In genomic region chr6:130617658-130618057, GRCh38 we compare ENCODE assay signal across 26 cellular contexts.
"Had no signal": no experiment of that assay in that cellular context is flagged by ENCODE, and none has a peak within 500 bp of the region (broad histone marks: within the 10 kb centered on the region; RNA-seq: fewer than 3 reads in every experiment).

No MANE protein-coding gene starts in this region.

- H3K4me1 Mint-ChIP-seq: activated B cell treated with CpG ODN at 0.5 μM for 24 hours, neural crest cell had no signal

- ATAC-seq: activated CD8-positive, alpha-beta memory T cell treated with anti-CD3 and anti-CD28 coated beads, Interleukin-2, amount 10 ng/mL, durations not matched to agents 7 days and 5 days; activated CD8-positive, alpha-beta T cell treated with anti-CD3 and anti-CD28 coated beads, Interleukin-2, amount 10 ng/mL, durations not matched to agents 7 days and 5 days; activated naive CD8-positive, alpha-beta T cell treated with anti-CD3 and anti-CD28 coated beads, Interleukin-2, amount 50 U/mL, for 24 hours; gastrocnemius medialis; left colon; naive thymus-derived CD8-positive, alpha-beta T cell; T-helper 17 cell had no signal

- H3K27me3 Mint-ChIP-seq: activated B cell treated with CpG ODN at 0.5 μM for 24 hours; activated CD8-positive, alpha-beta memory T cell treated with anti-CD3 and anti-CD28 coated beads, Interleukin-2, amount 10 ng/mL, durations not matched to agents 7 days and 5 days; activated naive CD4-positive, alpha-beta T cell treated with anti-CD3 and anti-CD28 coated beads, Interleukin-2, amount 50 U/mL, for 24 hours; activated naive CD8-positive, alpha-beta T cell treated with anti-CD3 and anti-CD28 coated beads, Interleukin-2, amount 50 U/mL, for 24 hours; naive thymus-derived CD8-positive, alpha-beta T cell; T-helper 17 cell had no signal

- H3K27me3 ChIP-seq: breast epithelium, esophagus muscularis mucosa, gastrocnemius medialis, right atrium auricular region, tibial nerve had no signal

- H3K36me3 Mint-ChIP-seq: activated naive CD4-positive, alpha-beta T cell treated with anti-CD3 and anti-CD28 coated beads, Interleukin-2, amount 50 U/mL, for 24 hours; naive thymus-derived CD8-positive, alpha-beta T cell had no signal

- H3K27ac Mint-ChIP-seq: activated B cell treated with CpG ODN at 0.5 μM for 24 hours; activated CD8-positive, alpha-beta memory T cell treated with anti-CD3 and anti-CD28 coated beads, Interleukin-2, amount 10 ng/mL, durations not matched to agents 7 days and 5 days; activated CD8-positive, alpha-beta T cell treated with anti-CD3 and anti-CD28 coated beads, Interleukin-2, amount 10 ng/mL, durations not matched to agents 7 days and 5 days; activated naive CD4-positive, alpha-beta T cell treated with anti-CD3 and anti-CD28 coated beads, Interleukin-2, amount 50 U/mL, for 24 hours; activated naive CD8-positive, alpha-beta T cell treated with anti-CD3 and anti-CD28 coated beads, Interleukin-2, amount 50 U/mL, for 24 hours; activated T-helper 2 cell treated with anti-CD3 and anti-CD28 coated beads, Interferon-gamma antibody, Interleukin-2, Interleukin-4, amounts not matched to agents 10 μg/mL and 5 μg/mL and 100 μg/mL, durations not matched to agents 14 hours and 24 hours and 36 hours; endodermal cell; naive thymus-derived CD8-positive, alpha-beta T cell; T-helper 17 cell had no signal

- DNase-seq: activated B cell treated with CpG ODN at 0.5 μM for 24 hours; activated CD4-positive, alpha-beta T cell treated with anti-CD3 and anti-CD28 coated beads, Interleukin-2, amount 50 U/mL, for 1 hour; activated CD8-positive, alpha-beta memory T cell treated with anti-CD3 and anti-CD28 coated beads, Interleukin-2, amount 10 ng/mL, durations not matched to agents 7 days and 5 days; activated CD8-positive, alpha-beta T cell treated with anti-CD3 and anti-CD28 coated beads, Interleukin-2, amount 10 ng/mL, durations not matched to agents 7 days and 5 days; activated naive CD8-positive, alpha-beta T cell treated with anti-CD3 and anti-CD28 coated beads, Interleukin-2, amount 50 U/mL, for 24 hours; activated T-cell treated with anti-CD3 and anti-CD28 coated beads, Interleukin-2, amount 50 U/mL, for 48 hours; central memory CD4-positive, alpha-beta T cell; endodermal cell; gastrocnemius medialis; glutamatergic neuron; left colon; naive thymus-derived CD8-positive, alpha-beta T cell; occipital lobe; stimulated activated CD4-positive, alpha-beta T cell treated with anti-CD3 and anti-CD28 coated beads, Interleukin-15, amount 100 ng/mL, for 24 hours; stimulated activated CD4-positive, alpha-beta T cell treated with anti-CD3 and anti-CD28 coated beads, Interleukin-2, amount 100 ng/mL, for 24 hours; stimulated activated naive CD4-positive, alpha-beta T cell; T-helper 17 cell; T1000 had no signal

- H3K9me3 ChIP-seq: breast epithelium, esophagus muscularis mucosa, gastrocnemius medialis, right atrium auricular region had no signal

- H3K4me3 Mint-ChIP-seq: activated B cell treated with CpG ODN at 0.5 μM for 24 hours; activated CD8-positive, alpha-beta memory T cell treated with anti-CD3 and anti-CD28 coated beads, Interleukin-2, amount 10 ng/mL, durations not matched to agents 7 days and 5 days; activated CD8-positive, alpha-beta T cell treated with anti-CD3 and anti-CD28 coated beads, Interleukin-2, amount 10 ng/mL, durations not matched to agents 7 days and 5 days; activated naive CD4-positive, alpha-beta T cell treated with anti-CD3 and anti-CD28 coated beads, Interleukin-2, amount 50 U/mL, for 24 hours; activated naive CD8-positive, alpha-beta T cell treated with anti-CD3 and anti-CD28 coated beads, Interleukin-2, amount 50 U/mL, for 24 hours; endodermal cell; naive thymus-derived CD8-positive, alpha-beta T cell; neural crest cell; T-helper 17 cell had no signal

- H3K79me2 ChIP-seq: parathyroid adenoma had no signal

- H3K9me3 Mint-ChIP-seq: activated B cell treated with CpG ODN at 0.5 μM for 24 hours; activated naive CD4-positive, alpha-beta T cell treated with anti-CD3 and anti-CD28 coated beads, Interleukin-2, amount 50 U/mL, for 24 hours; activated naive CD8-positive, alpha-beta T cell treated with anti-CD3 and anti-CD28 coated beads, Interleukin-2, amount 50 U/mL, for 24 hours; activated T-helper 2 cell treated with anti-CD3 and anti-CD28 coated beads, Interferon-gamma antibody, Interleukin-2, Interleukin-4, amounts not matched to agents 10 μg/mL and 5 μg/mL and 100 μg/mL, durations not matched to agents 14 hours and 24 hours and 36 hours; endodermal cell; neural crest cell had no signal

- H3K9ac ChIP-seq: parathyroid adenoma had no signal

- H3K27ac ChIP-seq: breast epithelium, esophagus muscularis mucosa, gastrocnemius medialis, parathyroid adenoma, right atrium auricular region, tibial nerve had no signal

- H3K36me3 ChIP-seq: breast epithelium, esophagus muscularis mucosa, gastrocnemius medialis, right atrium auricular region, tibial nerve had no signal

- H2AFZ ChIP-seq: parathyroid adenoma had no signal

- H3K4me3 ChIP-seq: breast epithelium, esophagus muscularis mucosa, gastrocnemius medialis, right atrium auricular region, tibial nerve had no signal

- H3K4me1 ChIP-seq: breast epithelium, esophagus muscularis mucosa, gastrocnemius medialis, parathyroid adenoma, right atrium auricular region, tibial nerve had no signal
